In the genomic region with DNA sequence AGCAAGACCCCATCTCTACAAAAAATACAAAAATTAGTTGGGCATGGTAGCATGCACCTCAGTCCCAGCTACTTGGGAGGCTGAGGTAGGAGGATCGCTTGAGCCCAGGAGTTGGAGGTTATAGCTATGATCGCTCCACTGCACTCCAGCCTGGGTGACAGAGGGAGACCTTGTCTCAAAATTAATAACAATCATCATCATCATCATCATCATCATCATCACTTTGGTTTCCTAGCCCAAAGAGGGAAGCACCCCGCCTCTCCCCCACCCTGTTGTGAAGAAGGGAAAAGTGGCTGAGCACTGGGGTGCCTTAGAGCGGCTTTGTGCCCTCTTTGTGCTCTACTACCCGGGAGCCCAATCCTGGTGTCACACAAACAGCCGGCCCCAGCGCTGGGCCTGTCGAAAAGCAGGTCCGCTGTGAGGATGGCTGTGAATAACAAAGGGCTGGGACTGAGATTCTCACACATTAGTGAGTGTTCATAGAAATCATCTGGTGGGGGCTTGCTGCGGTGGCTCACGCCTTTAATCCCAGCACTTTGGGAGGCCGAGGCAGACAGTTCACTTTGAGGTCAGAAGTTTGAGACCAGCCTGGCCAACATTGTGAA, we compare ENCODE assay signal across 26 cellular contexts.
"Had no signal": no experiment of that assay in that cellular context is flagged by ENCODE, and none has a peak within 500 bp of the region (broad histone marks: within the 10 kb centered on the region; RNA-seq: fewer than 3 reads in every experiment).

No MANE protein-coding gene starts in this region.

- H3K27me3 ChIP-seq: brain microvascular endothelial cell, cardiac muscle cell, Peyer's patch, SJCRH30 had no signal

- DNase-seq: activated CD4-positive, alpha-beta memory T cell treated with anti-CD3 and anti-CD28 coated beads, Interleukin-2, amount 10 ng/mL, durations not matched to agents 7 days and 5 days; activated CD4-positive, alpha-beta T cell treated with anti-CD3 and anti-CD28 coated beads for 36 hours; activated CD4-positive, alpha-beta T cell treated with anti-CD3 and anti-CD28 coated beads, Interleukin-2, amount 50 U/mL, for 1 hour; activated gamma-delta T cell; activated naive CD4-positive, alpha-beta T cell treated with anti-CD3 and anti-CD28 coated beads for 36 hours; activated T-cell treated with anti-CD3 and anti-CD28 coated beads for 4 hours; activated T-cell treated with anti-CD3 and anti-CD28 coated beads, Interleukin-2, amount 50 U/mL, for 48 hours; brain microvascular endothelial cell; NCI-H1092 treated with DMSO at 0.1 percent for 48 hours; NCI-H1417 treated with DMSO at 0.1 percent for 48 hours; NCI-H1694; NCI-H2029; NCI-H510A treated with DMSO at 0.1 percent for 48 hours; NCI-H69; NK-92 treated with Interleukin-12 subunit alpha and Interleukin-12 subunit beta, amount 100 ng/mL, for 24 hours; Peyer's patch; Right ventricle myocardium superior; SJCRH30; SK-N-SH; T-helper 1 cell had no signal

- H3K27ac Mint-ChIP-seq: activated CD4-positive, alpha-beta memory T cell treated with anti-CD3 and anti-CD28 coated beads, Interleukin-2, amount 10 ng/mL, durations not matched to agents 7 days and 5 days; activated CD4-positive, alpha-beta T cell treated with anti-CD3 and anti-CD28 coated beads for 36 hours; activated naive CD4-positive, alpha-beta T cell treated with anti-CD3 and anti-CD28 coated beads for 36 hours; activated naive CD8-positive, alpha-beta T cell; activated T-helper 17 cell treated with anti-CD3 and anti-CD28 coated beads, Interleukin-2, amount 50 U/mL, for 72 hours had no signal

- H3K36me3 ChIP-seq: brain microvascular endothelial cell, cardiac muscle cell, Peyer's patch, SJCRH30 had no signal

- H3K27ac ChIP-seq: brain microvascular endothelial cell, cardiac muscle cell, KMS-11, Peyer's patch, RWPE1, SJCRH30, VCaP had no signal

- H3K4me3 Mint-ChIP-seq: activated CD4-positive, alpha-beta memory T cell treated with anti-CD3 and anti-CD28 coated beads, Interleukin-2, amount 10 ng/mL, durations not matched to agents 7 days and 5 days; activated CD4-positive, alpha-beta T cell treated with anti-CD3 and anti-CD28 coated beads for 36 hours; activated naive CD4-positive, alpha-beta T cell treated with anti-CD3 and anti-CD28 coated beads for 36 hours; activated naive CD8-positive, alpha-beta T cell; activated T-helper 17 cell treated with anti-CD3 and anti-CD28 coated beads, Interleukin-2, amount 50 U/mL, for 72 hours had no signal

- H3K4me2 ChIP-seq: KMS-11, SK-N-SH had no signal

- H3K9ac ChIP-seq: KMS-11, SK-N-SH had no signal

- H3K36me3 Mint-ChIP-seq: activated naive CD8-positive, alpha-beta T cell had no signal

- H3K27me3 Mint-ChIP-seq: activated CD4-positive, alpha-beta memory T cell treated with anti-CD3 and anti-CD28 coated beads, Interleukin-2, amount 10 ng/mL, durations not matched to agents 7 days and 5 days; activated CD4-positive, alpha-beta T cell treated with anti-CD3 and anti-CD28 coated beads for 36 hours; activated T-helper 17 cell treated with anti-CD3 and anti-CD28 coated beads, Interleukin-2, amount 50 U/mL, for 72 hours had no signal

- H3K4me1 ChIP-seq: Peyer's patch, SJCRH30 had no signal

- H3K9me3 Mint-ChIP-seq: activated CD4-positive, alpha-beta memory T cell treated with anti-CD3 and anti-CD28 coated beads, Interleukin-2, amount 10 ng/mL, durations not matched to agents 7 days and 5 days; activated naive CD4-positive, alpha-beta T cell treated with anti-CD3 and anti-CD28 coated beads for 36 hours; activated T-helper 17 cell treated with anti-CD3 and anti-CD28 coated beads, Interleukin-2, amount 50 U/mL, for 72 hours had no signal

- H3K9me3 ChIP-seq: Peyer's patch, SK-N-SH had no signal

- H3K4me3 ChIP-seq: cardiac muscle cell, Peyer's patch, SJCRH30 had no signal
